33 cellular contexts compared by ENCODE assay signal in genomic region chr5:170418736-170419135, GRCh38. TPM values are rescaled to one million over a fixed set of nuclear protein-coding genes. Genes with fewer than 3 reads are reported as not detected.
"Had no signal": no experiment of that assay in that cellular context is flagged by ENCODE, and none has a peak within 500 bp of the region (broad histone marks: within the 10 kb centered on the region; RNA-seq: fewer than 3 reads in every experiment).

No MANE protein-coding gene starts in this region.

- H3K27ac ChIP-seq: ascending aorta, body of pancreas, Peyer's patch, RWPE1, SJCRH30 had no signal

- H3K4me3 ChIP-seq: ascending aorta, body of pancreas, Peyer's patch, SJCRH30 had no signal

- H3K36me3 ChIP-seq: ascending aorta, Peyer's patch, SJCRH30 had no signal

- H3K27ac Mint-ChIP-seq: activated B cell treated with CpG ODN at 0.5 μM for 24 hours; activated CD4-positive, alpha-beta T cell treated with anti-CD3 and anti-CD28 coated beads, Interleukin-2, amount 10 ng/mL, durations not matched to agents 24 days and 14 days; activated CD8-positive, alpha-beta memory T cell treated with anti-CD3 and anti-CD28 coated beads, Interleukin-2, amount 10 ng/mL, durations not matched to agents 7 days and 5 days; activated naive CD8-positive, alpha-beta T cell treated with anti-CD3 and anti-CD28 coated beads, Interleukin-2, amount 50 U/mL, for 24 hours; activated T-cell treated with anti-CD3 and anti-CD28 coated beads, Interleukin-2, amount 50 U/mL, for 24 hours; activated T-helper 1 cell treated with anti-CD3 and anti-CD28 coated beads, Interleukin-12 subunit alpha, Interleukin-12 subunit beta, Interleukin-2, Interleukin-4 antibody, amounts not matched to agents 30 ng/mL and 10 ng/mL and 1 ng/mL, durations not matched to agents 14 hours and 24 hours and 36 hours had no signal

- H3K4me3 Mint-ChIP-seq: activated B cell treated with CpG ODN at 0.5 μM for 24 hours; activated CD4-positive, alpha-beta T cell treated with anti-CD3 and anti-CD28 coated beads, Interleukin-2, amount 10 ng/mL, durations not matched to agents 24 days and 14 days; activated CD8-positive, alpha-beta memory T cell treated with anti-CD3 and anti-CD28 coated beads, Interleukin-2, amount 10 ng/mL, durations not matched to agents 7 days and 5 days; activated naive CD8-positive, alpha-beta T cell treated with anti-CD3 and anti-CD28 coated beads, Interleukin-2, amount 50 U/mL, for 24 hours; activated T-cell treated with anti-CD3 and anti-CD28 coated beads, Interleukin-2, amount 50 U/mL, for 24 hours; activated T-helper 1 cell treated with anti-CD3 and anti-CD28 coated beads, Interleukin-12 subunit alpha, Interleukin-12 subunit beta, Interleukin-2, Interleukin-4 antibody, amounts not matched to agents 30 ng/mL and 10 ng/mL and 1 ng/mL, durations not matched to agents 14 hours and 24 hours and 36 hours had no signal

- H3K27me3 Mint-ChIP-seq: activated naive CD8-positive, alpha-beta T cell treated with anti-CD3 and anti-CD28 coated beads, Interleukin-2, amount 50 U/mL, for 24 hours; activated T-cell treated with anti-CD3 and anti-CD28 coated beads, Interleukin-2, amount 50 U/mL, for 24 hours had no signal

- H3K9me3 Mint-ChIP-seq: activated B cell treated with CpG ODN at 0.5 μM for 24 hours; activated CD4-positive, alpha-beta T cell treated with anti-CD3 and anti-CD28 coated beads, Interleukin-2, amount 10 ng/mL, durations not matched to agents 24 days and 14 days; activated naive CD4-positive, alpha-beta T cell treated with anti-CD3 and anti-CD28 coated beads, Interleukin-2, amount 50 U/mL, for 72 hours; activated naive CD8-positive, alpha-beta T cell treated with anti-CD3 and anti-CD28 coated beads, Interleukin-2, amount 50 U/mL, for 24 hours; activated T-cell treated with anti-CD3 and anti-CD28 coated beads, Interleukin-2, amount 50 U/mL, for 24 hours; activated T-helper 1 cell treated with anti-CD3 and anti-CD28 coated beads, Interleukin-12 subunit alpha, Interleukin-12 subunit beta, Interleukin-2, Interleukin-4 antibody, amounts not matched to agents 30 ng/mL and 10 ng/mL and 1 ng/mL, durations not matched to agents 14 hours and 24 hours and 36 hours had no signal

- DNase-seq: activated B cell treated with CpG ODN at 0.5 μM for 24 hours; activated CD4-positive, alpha-beta T cell treated with anti-CD3 and anti-CD28 coated beads for 1 hour; activated CD4-positive, alpha-beta T cell treated with anti-CD3 and anti-CD28 coated beads, Interleukin-2, amount 10 ng/mL, durations not matched to agents 24 days and 14 days; activated CD4-positive, alpha-beta T cell treated with anti-CD3 and anti-CD28 coated beads, Interleukin-2, amount 50 U/mL, for 48 hours; activated CD8-positive, alpha-beta memory T cell treated with anti-CD3 and anti-CD28 coated beads, Interleukin-2, amount 10 ng/mL, durations not matched to agents 7 days and 5 days; activated effector memory CD4-positive, alpha-beta T cell treated with anti-CD3 and anti-CD28 coated beads, Interleukin-2, amount 50 U/mL, for 16 hours; activated naive CD4-positive, alpha-beta T cell treated with Interleukin-2 at 50 U/mL for 16 hours; activated naive CD8-positive, alpha-beta T cell treated with anti-CD3 and anti-CD28 coated beads, Interleukin-2, amount 50 U/mL, for 24 hours; activated T-cell treated with anti-CD3 and anti-CD28 coated beads, Interleukin-2, amount 50 U/mL, for 24 hours; amniotic stem cell; body of pancreas; central memory CD4-positive, alpha-beta T cell; NCI-H1092; NCI-H1417; NCI-H1930; NCI-H2107; NCI-H345; NCI-H510A; NCI-H526 treated with DMSO at 0.1 percent for 48 hours; NCI-H82; Peyer's patch; Right ventricle myocardium superior; SJCRH30; SK-N-SH had no signal

- H3K4me1 ChIP-seq: ascending aorta, Peyer's patch, SJCRH30 had no signal

- H3K9me3 ChIP-seq: ascending aorta, body of pancreas, Peyer's patch, SJCRH30, SK-N-SH had no signal

- H3K27me3 ChIP-seq: ascending aorta, body of pancreas, Peyer's patch, SJCRH30 had no signal

- FAIRE-seq: bronchial epithelial cell had no signal

- ATAC-seq: activated CD8-positive, alpha-beta memory T cell treated with anti-CD3 and anti-CD28 coated beads, Interleukin-2, amount 10 ng/mL, durations not matched to agents 7 days and 5 days; activated naive CD4-positive, alpha-beta T cell treated with anti-CD3 and anti-CD28 coated beads, Interleukin-2, amount 50 U/mL, for 72 hours; activated naive CD8-positive, alpha-beta T cell treated with anti-CD3 and anti-CD28 coated beads, Interleukin-2, amount 50 U/mL, for 24 hours; body of pancreas had no signal

- H3K36me3 Mint-ChIP-seq: activated CD8-positive, alpha-beta memory T cell treated with anti-CD3 and anti-CD28 coated beads, Interleukin-2, amount 10 ng/mL, durations not matched to agents 7 days and 5 days; activated naive CD4-positive, alpha-beta T cell treated with anti-CD3 and anti-CD28 coated beads, Interleukin-2, amount 50 U/mL, for 72 hours had no signal

- H3K4me2 ChIP-seq: SK-N-SH had no signal

- H3K9ac ChIP-seq: SK-N-SH had no signal

RNA-seq across cellular contexts. Expression of gene KCNMB1, which starts 29.6 kb away (rescaled TPM):
- total RNA-seq: activated B cell treated with CpG ODN at 0.5 μM for 24 hours; activated CD4-positive, alpha-beta T cell treated with anti-CD3 and anti-CD28 coated beads, Interleukin-2, amount 10 ng/mL, durations not matched to agents 24 days and 14 days; activated CD8-positive, alpha-beta memory T cell treated with anti-CD3 and anti-CD28 coated beads, Interleukin-2, amount 10 ng/mL, durations not matched to agents 7 days and 5 days; activated naive CD4-positive, alpha-beta T cell treated with anti-CD3 and anti-CD28 coated beads, Interleukin-2, amount 50 U/mL, for 72 hours; bronchial epithelial cell; LHCN-M2; MCF 10A; OCI-LY7; SJCRH30; T-helper 1 cell treated with Interleukin-12 subunit alpha and Interleukin-12 subunit beta and Interleukin-4 antibody, amounts not matched to agents 30 ng/mL and 1 ng/mL, for 36 hours had no signal
- polyA plus RNA-seq: SK-N-SH had no signal
